ENCODE assay signal across 18 cellular contexts in genomic region chr15:62752687-62753517, GRCh38.
DNase-seq lines count a peak whose midpoint lies in the region; ATAC-seq and TF ChIP-seq lines count a peak whose summit lies in the region.
"Had no signal": no experiment of that assay in that cellular context is flagged by ENCODE, and none has a peak within 500 bp of the region (broad histone marks: within the 10 kb centered on the region; RNA-seq: fewer than 3 reads in every experiment).

No MANE protein-coding gene starts in this region.

- DNase-seq in HS-27A (ENCODE audit: low read depth) = peak; percentile 79
- no peak for DNase-seq in caudate nucleus (lab: John Stamatoyannopoulos, UW)
- peak; percentile 92 for DNase-seq in kidney tubule cell (ENCODE audit: low spot score)
- no peak for DNase-seq in NOMO-1 (lab: John Stamatoyannopoulos, UW; ENCODE audit: unreplicated experiment in 2 of 2)
- DNase-seq in activated CD4-positive, alpha-beta T cell treated with anti-CD3 and anti-CD28 coated beads, Interleukin-2, amount 10 ng/mL, durations not matched to agents 7 days and 5 days = no peak
- DNase-seq in suprapubic skin (ENCODE audit: low spot score in 2 of 2) = no peak
- DNase-seq: activated CD4-positive, alpha-beta T cell treated with anti-CD3 and anti-CD28 coated beads for 1 hour; activated naive CD4-positive, alpha-beta T cell treated with anti-CD3 and anti-CD28 coated beads for 36 hours; AML-193; H9; hypothalamus; naive thymus-derived CD8-positive, alpha-beta T cell; NCI-H1092 treated with DMSO at 0.1 percent for 48 hours; NCI-H82 had no signal

- H3K36me3 ChIP-seq in ACC112 (ENCODE audit: insufficient read depth, low read length) (peaks cover 8% of the 10 kb centered on the region; the same call in 1 of the 2 replicates), suprapubic skin (no peaks in the 10 kb centered on the region)

- peak overlapping the region; percentile 66 for H3K27ac ChIP-seq in ACC112 (ENCODE audit: low read depth, low read length)
- H3K27ac ChIP-seq in caudate nucleus (ENCODE audit: low read depth, low read length) = peak overlapping the region; percentile 1
- no peak overlapping the region for H3K27ac ChIP-seq in suprapubic skin

- TF ChIP-seq EP300 in suprapubic skin (IDR thresholded peaks at IDR 0.05) = no peak

- no peaks in the 10 kb centered on the region for H3K36me3 Mint-ChIP-seq in activated CD4-positive, alpha-beta T cell treated with anti-CD3 and anti-CD28 coated beads, Interleukin-2, amount 10 ng/mL, durations not matched to agents 7 days and 5 days (ENCODE audit: low read depth)
- H3K36me3 Mint-ChIP-seq: naive thymus-derived CD8-positive, alpha-beta T cell had no signal

- POLR2A ChIA-PET in activated CD4-positive, alpha-beta T cell treated with anti-CD3 and anti-CD28 coated beads, Interleukin-2, amount 10 ng/mL, durations not matched to agents 7 days and 5 days (lab: Charles Lee) = no interaction called here

- no peaks in the 10 kb centered on the region for H3K4me1 Mint-ChIP-seq in activated CD4-positive, alpha-beta T cell treated with anti-CD3 and anti-CD28 coated beads, Interleukin-2, amount 10 ng/mL, durations not matched to agents 7 days and 5 days
- H3K4me1 Mint-ChIP-seq: naive thymus-derived CD8-positive, alpha-beta T cell had no signal

- WGBS in suprapubic skin = 89% methylated on average over 5 of the region's 6 CpGs

- no peaks in the 10 kb centered on the region for H3K9me3 ChIP-seq in suprapubic skin

- no peaks in the 10 kb centered on the region for H3K79me2 ChIP-seq in ACC112 (ENCODE audit: control insufficient read depth, insufficient read depth, low read length, unreplicated experiment)

- H3K4me3 Mint-ChIP-seq in activated CD4-positive, alpha-beta T cell treated with anti-CD3 and anti-CD28 coated beads, Interleukin-2, amount 10 ng/mL, durations not matched to agents 7 days and 5 days = no peak overlapping the region
- H3K4me3 Mint-ChIP-seq: activated naive CD4-positive, alpha-beta T cell treated with anti-CD3 and anti-CD28 coated beads for 36 hours; H9; IgD-negative memory B cell; naive thymus-derived CD8-positive, alpha-beta T cell; T-helper 2 cell treated with Interferon-gamma antibody and Interleukin-4, amounts not matched to agents 5 μg/mL and 100 μg/mL, for 36 hours had no signal

- H3K4me1 ChIP-seq in ACC112 (ENCODE audit: control insufficient read depth, insufficient read depth, low read length, unreplicated experiment) = peaks cover 50% of the 10 kb centered on the region
- peaks cover 6% of the 10 kb centered on the region for H3K4me1 ChIP-seq in suprapubic skin

- H3K4me3 ChIP-seq in ACC112 (ENCODE audit: low read depth, low read length) (no peak overlapping the region), suprapubic skin (no peak overlapping the region)

- TF ChIP-seq POLR2A in suprapubic skin (IDR thresholded peaks at IDR 0.05) = no peak

- H3K27ac Mint-ChIP-seq in activated CD4-positive, alpha-beta T cell treated with anti-CD3 and anti-CD28 coated beads, Interleukin-2, amount 10 ng/mL, durations not matched to agents 7 days and 5 days = no peak overlapping the region
- H3K27ac Mint-ChIP-seq: activated naive CD4-positive, alpha-beta T cell treated with anti-CD3 and anti-CD28 coated beads for 36 hours; H9; IgD-negative memory B cell; naive thymus-derived CD8-positive, alpha-beta T cell; T-helper 2 cell treated with Interferon-gamma antibody and Interleukin-4, amounts not matched to agents 5 μg/mL and 100 μg/mL, for 36 hours had no signal

- peaks cover 2% of the 10 kb centered on the region for H3K27me3 Mint-ChIP-seq in activated CD4-positive, alpha-beta T cell treated with anti-CD3 and anti-CD28 coated beads, Interleukin-2, amount 10 ng/mL, durations not matched to agents 7 days and 5 days

- TF ChIP-seq CTCF in suprapubic skin (IDR thresholded peaks at IDR 0.05) = no peak

- CTCF ChIA-PET in activated CD4-positive, alpha-beta T cell treated with anti-CD3 and anti-CD28 coated beads, Interleukin-2, amount 10 ng/mL, durations not matched to agents 7 days and 5 days (lab: Charles Lee) = interaction anchor here (1.1 kb wide), 1 partner anchor 10 kb away, joined by 4 read pairs; no protein-coding TSS in a partner anchor

- no peak for ATAC-seq in GM21825 (IDR thresholded peaks at IDR 0.05; ENCODE audit: unreplicated experiment)
- ATAC-seq: naive thymus-derived CD8-positive, alpha-beta T cell had no signal

- H3K9me3 Mint-ChIP-seq in activated CD4-positive, alpha-beta T cell treated with anti-CD3 and anti-CD28 coated beads, Interleukin-2, amount 10 ng/mL, durations not matched to agents 7 days and 5 days = no peaks in the 10 kb centered on the region
- H3K9me3 Mint-ChIP-seq: activated naive CD4-positive, alpha-beta T cell treated with anti-CD3 and anti-CD28 coated beads for 36 hours; H9; naive thymus-derived CD8-positive, alpha-beta T cell; T-helper 2 cell treated with Interferon-gamma antibody and Interleukin-4, amounts not matched to agents 5 μg/mL and 100 μg/mL, for 36 hours had no signal

- H2AFZ ChIP-seq in ACC112 (ENCODE audit: low read length, unreplicated experiment) = no peak overlapping the region

- H3K27me3 ChIP-seq in ACC112 (ENCODE audit: insufficient read depth, low read length) = no peaks in the 10 kb centered on the region
- H3K27me3 ChIP-seq in suprapubic skin = no peaks in the 10 kb centered on the region

Comparison
In these comparisons a context has a peak if more than half of its experiments do, and no peak if none do; other contexts are left out.
1. DNase-seq: peak in HS-27A (single experiment) and kidney tubule cell (single experiment); none in caudate nucleus (0 of 61), NOMO-1 (0 of 2), activated CD4-positive, alpha-beta T cell treated with anti-CD3 and anti-CD28 coated beads, Interleukin-2, amount 10 ng/mL, durations not matched to agents 7 days and 5 days (single experiment) and suprapubic skin (0 of 2).